In genomic region chr2:241771286-241772062, GRCh38 we compare ENCODE assay signal across 8 cellular contexts. TPM values are rescaled to one million over a fixed set of nuclear protein-coding genes. Genes with fewer than 3 reads are reported as not detected.
A peak's percentile ranks its signal among the peaks of the same experiment; 100 is the strongest.
DNase-seq lines count a peak whose midpoint lies in the region; ATAC-seq and TF ChIP-seq lines count a peak whose summit lies in the region.

No MANE protein-coding gene starts in this region.

- no peaks in the 10 kb centered on the region for H3K36me3 Mint-ChIP-seq in activated CD8-positive, alpha-beta memory T cell treated with anti-CD3 and anti-CD28 coated beads, Interleukin-2, amount 10 ng/mL, durations not matched to agents 7 days and 5 days
- H3K36me3 Mint-ChIP-seq in activated T-cell treated with anti-CD3 and anti-CD28 coated beads, Interleukin-2, amount 50 U/mL, for 72 hours (ENCODE audit: insufficient read depth in 2 of 2): peaks cover 0 to 1% of the 10 kb centered on the region in 2 donors

- H3K9me3 Mint-ChIP-seq in activated CD8-positive, alpha-beta memory T cell treated with anti-CD3 and anti-CD28 coated beads, Interleukin-2, amount 10 ng/mL, durations not matched to agents 7 days and 5 days (ENCODE audit: low read depth): no peaks in the 10 kb centered on the region
- no peaks in the 10 kb centered on the region for H3K9me3 Mint-ChIP-seq in activated T-cell treated with anti-CD3 and anti-CD28 coated beads, Interleukin-2, amount 50 U/mL, for 72 hours

- no peak for ATAC-seq in activated CD8-positive, alpha-beta memory T cell treated with anti-CD3 and anti-CD28 coated beads, Interleukin-2, amount 10 ng/mL, durations not matched to agents 7 days and 5 days
- peak in 1 of 2 donors; percentile 28 for ATAC-seq in activated T-cell treated with anti-CD3 and anti-CD28 coated beads, Interleukin-2, amount 50 U/mL, for 72 hours (replicated peaks in 1 of 2)
- ATAC-seq in HG03354 (IDR thresholded peaks at IDR 0.05; ENCODE audit: poor library complexity, severe bottlenecking, unreplicated experiment): no peak

- H3K27ac ChIP-seq in thyroid gland: no peak overlapping the region

- no peaks in the 10 kb centered on the region for H3K9me3 ChIP-seq in thyroid gland

- H3K4me1 Mint-ChIP-seq in activated CD8-positive, alpha-beta memory T cell treated with anti-CD3 and anti-CD28 coated beads, Interleukin-2, amount 10 ng/mL, durations not matched to agents 7 days and 5 days: peaks cover 8% of the 10 kb centered on the region
- H3K4me1 Mint-ChIP-seq in activated T-cell treated with anti-CD3 and anti-CD28 coated beads, Interleukin-2, amount 50 U/mL, for 72 hours (ENCODE audit: low read depth): peaks cover 13% of the 10 kb centered on the region

- no peaks in the 10 kb centered on the region for H3K27me3 Mint-ChIP-seq in activated CD8-positive, alpha-beta memory T cell treated with anti-CD3 and anti-CD28 coated beads, Interleukin-2, amount 10 ng/mL, durations not matched to agents 7 days and 5 days
- no peaks in the 10 kb centered on the region for H3K27me3 Mint-ChIP-seq in activated T-cell treated with anti-CD3 and anti-CD28 coated beads, Interleukin-2, amount 50 U/mL, for 72 hours (ENCODE audit: low read depth)

- no peak for TF ChIP-seq POLR2A in thyroid gland (IDR thresholded peaks at IDR 0.05)

- H3K4me3 ChIP-seq in thyroid gland (replicated peaks in 1 of 3): no peak overlapping the region

- TF ChIP-seq CTCF in thyroid gland (IDR thresholded peaks at IDR 0.05): no peak

- peak overlapping the region; percentile 55 for H3K27ac Mint-ChIP-seq in activated CD8-positive, alpha-beta memory T cell treated with anti-CD3 and anti-CD28 coated beads, Interleukin-2, amount 10 ng/mL, durations not matched to agents 7 days and 5 days
- peak overlapping the region; percentile 36 for H3K27ac Mint-ChIP-seq in activated T-cell treated with anti-CD3 and anti-CD28 coated beads, Interleukin-2, amount 50 U/mL, for 72 hours

- no peaks in the 10 kb centered on the region for H3K27me3 ChIP-seq in thyroid gland

- CTCF ChIA-PET in activated CD8-positive, alpha-beta memory T cell treated with anti-CD3 and anti-CD28 coated beads, Interleukin-2, amount 10 ng/mL, durations not matched to agents 7 days and 5 days (lab: Charles Lee): no interaction called here

- no peak overlapping the region for H3K4me3 Mint-ChIP-seq in activated CD8-positive, alpha-beta memory T cell treated with anti-CD3 and anti-CD28 coated beads, Interleukin-2, amount 10 ng/mL, durations not matched to agents 7 days and 5 days
- H3K4me3 Mint-ChIP-seq in activated T-cell treated with anti-CD3 and anti-CD28 coated beads, Interleukin-2, amount 50 U/mL, for 72 hours: peak overlapping the region; percentile 32 to 74

- no peaks in the 10 kb centered on the region for H3K36me3 ChIP-seq in thyroid gland

- 54 to 57% methylated on average over 24 to 33 of the region's 38 CpGs for WGBS in thyroid gland, 2 donors

- DNase-seq in activated CD8-positive, alpha-beta memory T cell treated with anti-CD3 and anti-CD28 coated beads, Interleukin-2, amount 10 ng/mL, durations not matched to agents 7 days and 5 days: peak; percentile 36
- DNase-seq in activated CD8-positive, alpha-beta memory T cell treated with anti-CD3 and anti-CD28 coated beads, Interleukin-2, amount 50 U/mL, for 4 hours: no peak
- no peak for DNase-seq in activated T-cell treated with anti-CD3 and anti-CD28 coated beads, Interleukin-2, amount 50 U/mL, for 72 hours
- DNase-seq in iPS-NIHi11 (ENCODE audit: low spot score): peak; percentile 70
- DNase-seq in thyroid gland: peak; percentile 14 to 17
- DNase-seq in NCI-H69 (lab: John Stamatoyannopoulos, UW): no peak
- no peak for DNase-seq in activated CD4-positive, CD25-positive, alpha-beta regulatory T cell (lab: John Stamatoyannopoulos, UW)

- intact Hi-C loops in thyroid gland (cut with DNase I): no loop called here

- H3K4me1 ChIP-seq in thyroid gland: peaks cover 0 to 9% of the 10 kb centered on the region in 2 donors

RNA-seq across cellular contexts. Expression of gene GAL3ST2, which starts 5.1 kb away (rescaled TPM):
- total RNA-seq in activated CD8-positive, alpha-beta memory T cell treated with anti-CD3 and anti-CD28 coated beads, Interleukin-2, amount 10 ng/mL, durations not matched to agents 7 days and 5 days: under 1 TPM in 1 of 2 experiments, not detected in 1; 0.20 TPM
- under 1 TPM; 0.53 to 0.82 TPM for total RNA-seq in activated T-cell treated with anti-CD3 and anti-CD28 coated beads, Interleukin-2, amount 50 U/mL, for 72 hours
- total RNA-seq in thyroid gland: not detected

RNA-seq across cellular contexts. Expression of gene D2HGDH, which starts 37.0 kb away (rescaled TPM):
- 10 to 100 TPM; 21.6 to 26.2 TPM for total RNA-seq in activated CD8-positive, alpha-beta memory T cell treated with anti-CD3 and anti-CD28 coated beads, Interleukin-2, amount 10 ng/mL, durations not matched to agents 7 days and 5 days
- 10 to 100 TPM; 24.0 to 25.8 TPM for total RNA-seq in activated T-cell treated with anti-CD3 and anti-CD28 coated beads, Interleukin-2, amount 50 U/mL, for 72 hours
- total RNA-seq in thyroid gland: 10 to 100 TPM; 20.2 to 34.4 (median 23.0) TPM

RNA-seq across cellular contexts. Expression of gene NEU4, which starts 37.5 kb away (rescaled TPM):
- under 1 TPM in 1 of 2 experiments, not detected in 1; 0.12 TPM for total RNA-seq in activated CD8-positive, alpha-beta memory T cell treated with anti-CD3 and anti-CD28 coated beads, Interleukin-2, amount 10 ng/mL, durations not matched to agents 7 days and 5 days
- total RNA-seq in activated T-cell treated with anti-CD3 and anti-CD28 coated beads, Interleukin-2, amount 50 U/mL, for 72 hours: 1 to 10 TPM in 1 of 2 donors, under 1 TPM in 1; 0.37 to 1.4 TPM
- 1 to 10 TPM in 2 of 4 donors, under 1 TPM in 1, not detected in 1; 0.78 to 5.7 (median 1.1) TPM for total RNA-seq in thyroid gland

Comparison
In these comparisons a context has a peak if more than half of its experiments do, and no peak if none do; other contexts are left out.
1. DNase-seq: peak in activated CD8-positive, alpha-beta memory T cell treated with anti-CD3 and anti-CD28 coated beads, Interleukin-2, amount 10 ng/mL, durations not matched to agents 7 days and 5 days (single experiment), iPS-NIHi11 (single experiment) and thyroid gland (2 of 2); none in activated CD8-positive, alpha-beta memory T cell treated with anti-CD3 and anti-CD28 coated beads, Interleukin-2, amount 50 U/mL, for 4 hours (single experiment), activated T-cell treated with anti-CD3 and anti-CD28 coated beads, Interleukin-2, amount 50 U/mL, for 72 hours (0 of 2), NCI-H69 (single experiment) and activated CD4-positive, CD25-positive, alpha-beta regulatory T cell (0 of 4).